Comparison of ENCODE assay signal across 8 cellular contexts in genomic region chr2:15941970-15942710, GRCh38. TPM values are rescaled to one million over a fixed set of nuclear protein-coding genes. Genes with fewer than 3 reads are reported as not detected.
A peak's percentile ranks its signal among the peaks of the same experiment; 100 is the strongest.
DNase-seq lines count a peak whose midpoint lies in the region; ATAC-seq, FAIRE-seq and TF ChIP-seq lines count a peak whose summit lies in the region.

No MANE protein-coding gene starts in this region.

- FAIRE-seq in endothelial cell of umbilical vein (lab: Jason Lieb, UNC): no peak

- H3K4me3 ChIP-seq in endothelial cell of umbilical vein (replicated peaks in 1 of 3; ENCODE audit: insufficient read depth in 1 of 3, low read depth in 1 of 3, low read length in 3 of 3): peak overlapping the region in 1 of 3 experiments; percentile 28
- H3K4me3 ChIP-seq in Karpas-422 (ENCODE audit: low read length): no peak overlapping the region

- no peaks in the 10 kb centered on the region for H3K9me3 Mint-ChIP-seq in neural crest cell

- H3K9ac ChIP-seq in endothelial cell of umbilical vein (replicated peaks; ENCODE audit: extremely low read depth, insufficient read depth, low read length): no peak overlapping the region
- no peak overlapping the region for H3K9ac ChIP-seq in Karpas-422 (ENCODE audit: low read length)

- DNase-seq in GDM1 (lab: John Stamatoyannopoulos, UW): peak; percentile 86
- peak; percentile 59 for DNase-seq in NCI-H748 (lab: John Stamatoyannopoulos, UW; ENCODE audit: unreplicated experiment)
- DNase-seq in endothelial cell of umbilical vein (ENCODE audit: low read depth, low spot score): peak; percentile 25
- DNase-seq in neural crest cell (ENCODE audit: low read depth, low spot score): peak; percentile 53
- no peak for DNase-seq in Karpas-422
- no peak for DNase-seq in COLO668 (lab: John Stamatoyannopoulos, UW; ENCODE audit: unreplicated experiment)
- DNase-seq in stimulated activated naive CD4-positive, alpha-beta T cell treated with Interleukin-2 at 50 U/mL for 16 hours (lab: John Stamatoyannopoulos, UW): no peak

- no peaks in the 10 kb centered on the region for H3K9me1 ChIP-seq in endothelial cell of umbilical vein (replicated peaks; ENCODE audit: control insufficient read depth, extremely low read depth, insufficient read depth, low read length)

- no peaks in the 10 kb centered on the region for H3K9me2 ChIP-seq in Karpas-422 (replicated peaks; ENCODE audit: insufficient read depth, low read length)

- H3K9me3 ChIP-seq in endothelial cell of umbilical vein (replicated peaks; ENCODE audit: control insufficient read depth, insufficient read depth, low read length): no peaks in the 10 kb centered on the region
- H3K9me3 ChIP-seq in Karpas-422 (ENCODE audit: low read length): no peaks in the 10 kb centered on the region

- no peak for TF ChIP-seq CTCF in endothelial cell of umbilical vein (IDR thresholded peaks at IDR 0.05; ENCODE audit: extremely low read depth in 1 of 2, insufficient read depth in 1 of 2, low read depth in 1 of 2, low read length in 2 of 2)
- TF ChIP-seq CTCF in neural crest cell (conservative IDR thresholded peaks at IDR 0.05): no peak

- peak overlapping the region; percentile 87 for H3K27ac Mint-ChIP-seq in neural crest cell (ENCODE audit: unreplicated experiment)

- no peaks in the 10 kb centered on the region for H3K36me3 ChIP-seq in endothelial cell of umbilical vein (ENCODE audit: control insufficient read depth in 2 of 2, extremely low read depth in 1 of 2, insufficient read depth in 2 of 2, low read length in 2 of 2)
- H3K36me3 ChIP-seq in Karpas-422 (ENCODE audit: insufficient read depth, low read length): no peaks in the 10 kb centered on the region

- peaks cover 7% of the 10 kb centered on the region for H3K27me3 Mint-ChIP-seq in neural crest cell (ENCODE audit: low read depth)

- H3K27ac ChIP-seq in endothelial cell of umbilical vein (ENCODE audit: insufficient read depth, low read depth, low read length) (no peak overlapping the region), Karpas-422 (ENCODE audit: low read length) (no peak overlapping the region)

- H3K4me3 Mint-ChIP-seq in neural crest cell: peak overlapping the region; percentile 100

- intact Hi-C loops in endothelial cell of umbilical vein (cut with micrococcal nuclease): loop anchor here (2.0 to 5.0 kb wide), 2 partner anchors 190 to 567 kb away; no protein-coding TSS in a partner anchor

- POLR2A ChIA-PET in endothelial cell of umbilical vein (lab: Charles Lee): no interaction called here

- dilution Hi-C loops in endothelial cell of umbilical vein (cut with MboI; ENCODE audit: extremely low pct_ligation_motif_present, low sequenced_read_pairs): no loop called here

- peaks cover 13% of the 10 kb centered on the region for H3K4me1 ChIP-seq in endothelial cell of umbilical vein (ENCODE audit: control insufficient read depth, extremely low read depth, insufficient read depth, low read length)
- no peaks in the 10 kb centered on the region for H3K4me1 ChIP-seq in Karpas-422 (ENCODE audit: low read length)

- no peak for TF ChIP-seq POLR2A in endothelial cell of umbilical vein (IDR thresholded peaks at IDR 0.05; ENCODE audit: low read depth, low read length)

- TSS peak; percentile 23 for BruUV-seq in endothelial cell of umbilical vein (replicated peaks; lab: Mats Ljungman, UMichigan)

- H3K27me3 ChIP-seq in endothelial cell of umbilical vein (ENCODE audit: control insufficient read depth in 2 of 2, insufficient read depth in 2 of 2, low read length in 2 of 2) (peaks cover 42 to 59% of the 10 kb centered on the region in 2 experiments), Karpas-422 (ENCODE audit: low read length) (no peaks in the 10 kb centered on the region)

- H4K20me1 ChIP-seq in endothelial cell of umbilical vein (replicated peaks; ENCODE audit: control insufficient read depth, extremely low read depth, insufficient read depth, low read length): no peaks in the 10 kb centered on the region
- H4K20me1 ChIP-seq in Karpas-422 (ENCODE audit: insufficient read depth, low read depth, low read length): no peaks in the 10 kb centered on the region

- ATAC-seq in HG03280 (IDR thresholded peaks at IDR 0.05; ENCODE audit: unreplicated experiment): no peak

- H3K4me1 Mint-ChIP-seq in neural crest cell: peaks cover 59% of the 10 kb centered on the region

- H3K79me2 ChIP-seq in endothelial cell of umbilical vein (ENCODE audit: control insufficient read depth, insufficient read depth, low read length): no peaks in the 10 kb centered on the region
- H3K79me2 ChIP-seq in Karpas-422 (ENCODE audit: low read length): no peaks in the 10 kb centered on the region

- H2AFZ ChIP-seq in endothelial cell of umbilical vein (ENCODE audit: low read depth, low read length) (peak overlapping the region; percentile 24), Karpas-422 (ENCODE audit: low read length) (no peak overlapping the region)

- H3K36me3 Mint-ChIP-seq in neural crest cell (ENCODE audit: low read depth): peaks cover 35% of the 10 kb centered on the region

- H3K4me2 ChIP-seq in endothelial cell of umbilical vein (ENCODE audit: insufficient read depth, low read length): no peak overlapping the region
- H3K4me2 ChIP-seq in Karpas-422 (ENCODE audit: low read depth, low read length, poor library complexity, severe bottlenecking): no peak overlapping the region

- CTCF ChIA-PET in endothelial cell of umbilical vein (lab: Charles Lee): interaction anchor here (1.0 to 2.0 kb wide), 5 partner anchors 11 to 815 kb away, joined by 4 to 6 read pairs (median 4); no protein-coding TSS in a partner anchor

TF ChIP-seq in endothelial cell of umbilical vein, 7 proteins besides CTCF, POLR2A, EP300 and RAD21:
- no peak for TF ChIP-seq JUN (IDR thresholded peaks at IDR 0.05; ENCODE audit: borderline replicate concordance, insufficient read depth, insufficient read length, low read depth)
- TF ChIP-seq EZH2 (IDR thresholded peaks at IDR 0.05; ENCODE audit: borderline replicate concordance, low read depth, low read length, severe bottlenecking): peak; percentile 85
- TF ChIP-seq POLR2AphosphoS5 (IDR thresholded peaks at IDR 0.05; ENCODE audit: insufficient read depth, low read depth, low read length): no peak
- TF ChIP-seq FOS (IDR thresholded peaks at IDR 0.05; ENCODE audit: borderline replicate concordance, insufficient read depth, low read length): no peak

RNA-seq across cellular contexts. Expression of gene MYCN, which starts 1.8 kb away (rescaled TPM):
- total RNA-seq in endothelial cell of umbilical vein: 3.6 and 6.8 TPM in 2 replicates
- 0.47 and 0.67 TPM in 2 replicates for polyA plus RNA-seq in endothelial cell of umbilical vein
- 0.40 and 0.45 TPM in 2 replicates for polyA plus RNA-seq in endothelial cell of umbilical vein (2011; cell fraction: cytosol; rRNA removed)
- polyA plus RNA-seq in endothelial cell of umbilical vein (2011; cell fraction: nucleus; rRNA removed): 1.1 TPM in 2 replicates
- 0.62 and 2.3 TPM in 2 replicates for polyA plus RNA-seq in endothelial cell of umbilical vein (2012)
- 0.53 and 1.0 TPM in 2 replicates for polyA minus RNA-seq in endothelial cell of umbilical vein
- not detected for polyA minus RNA-seq in endothelial cell of umbilical vein (2011; cell fraction: cytosol; rRNA and poly(A)+ RNA removed)
- polyA minus RNA-seq in endothelial cell of umbilical vein (2011; cell fraction: nucleus; rRNA and poly(A)+ RNA removed): 0.48 and 0.63 TPM in 2 replicates
- total RNA-seq in neural crest cell: 144 and 149 TPM in 2 replicates
- not detected in 2 replicates for total RNA-seq in Karpas-422 (2014; rRNA removed; shearing (Covaris generic); ENCODE audit: low replicate concordance)

Comparison
In these comparisons a context has a peak if more than half of its experiments do, and no peak if none do; other contexts are left out.
1. DNase-seq: peak in GDM1 (single experiment), NCI-H748 (single experiment), endothelial cell of umbilical vein (single experiment) and neural crest cell (single experiment); none in Karpas-422 (single experiment), COLO668 (single experiment) and stimulated activated naive CD4-positive, alpha-beta T cell treated with Interleukin-2 at 50 U/mL for 16 hours (single experiment).
2. RNA of gene MYCN, which starts 1.8 kb away (total RNA-seq): 144 to 149 TPM in neural crest cell; 3.6 to 6.8 TPM in endothelial cell of umbilical vein and not detected in Karpas-422; every median in the first group is over 10 times any median in the second.